In genomic region chr11:47915407-47916137, GRCh38 we compare ENCODE assay signal across 9 cellular contexts.
DNase-seq lines count a peak whose midpoint lies in the region; ATAC-seq and TF ChIP-seq lines count a peak whose summit lies in the region.
"Had no signal": no experiment of that assay in that cellular context is flagged by ENCODE, and none has a peak within 500 bp of the region (broad histone marks: within the 10 kb centered on the region; RNA-seq: fewer than 3 reads in every experiment).

No MANE protein-coding gene starts in this region.

- peaks cover 58% of the 10 kb centered on the region for H3K4me1 Mint-ChIP-seq in activated CD4-positive, alpha-beta memory T cell treated with anti-CD3 and anti-CD28 coated beads for 36 hours (ENCODE audit: low read depth)
- H3K4me1 Mint-ChIP-seq in activated T-cell treated with anti-CD3 and anti-CD28 coated beads, Interleukin-2, amount 50 U/mL, for 24 hours (ENCODE audit: low read depth): peaks cover 38% of the 10 kb centered on the region

- no peak overlapping the region for H3K18ac ChIP-seq in mesendoderm (ENCODE audit: low read length)

- H3K4me3 ChIP-seq in left ventricle myocardium inferior (no peak overlapping the region), mesendoderm (ENCODE audit: low read length) (no peak overlapping the region)

- no peak overlapping the region for H3K27ac Mint-ChIP-seq in activated CD4-positive, alpha-beta memory T cell treated with anti-CD3 and anti-CD28 coated beads for 36 hours
- no peak overlapping the region for H3K27ac Mint-ChIP-seq in activated T-cell treated with anti-CD3 and anti-CD28 coated beads, Interleukin-2, amount 50 U/mL, for 24 hours

- no peak overlapping the region for H2BK15ac ChIP-seq in mesendoderm (replicated peaks; ENCODE audit: low read depth)

- no peak overlapping the region for H3K23ac ChIP-seq in mesendoderm (ENCODE audit: low read length)

- H3K27me3 Mint-ChIP-seq in activated CD4-positive, alpha-beta memory T cell treated with anti-CD3 and anti-CD28 coated beads for 36 hours: no peaks in the 10 kb centered on the region
- no peaks in the 10 kb centered on the region for H3K27me3 Mint-ChIP-seq in activated T-cell treated with anti-CD3 and anti-CD28 coated beads, Interleukin-2, amount 50 U/mL, for 24 hours

- H3K27ac ChIP-seq in left ventricle myocardium inferior (replicated peaks) (peak overlapping the region; percentile 69), mesendoderm (ENCODE audit: low read depth, low read length) (peak overlapping the region; percentile 29)

- no peaks in the 10 kb centered on the region for H3K36me3 Mint-ChIP-seq in activated CD4-positive, alpha-beta memory T cell treated with anti-CD3 and anti-CD28 coated beads for 36 hours
- no peaks in the 10 kb centered on the region for H3K36me3 Mint-ChIP-seq in activated T-cell treated with anti-CD3 and anti-CD28 coated beads, Interleukin-2, amount 50 U/mL, for 24 hours (ENCODE audit: low read depth)

- no peak overlapping the region for H3K4me3 Mint-ChIP-seq in activated CD4-positive, alpha-beta memory T cell treated with anti-CD3 and anti-CD28 coated beads for 36 hours
- H3K4me3 Mint-ChIP-seq in activated T-cell treated with anti-CD3 and anti-CD28 coated beads, Interleukin-2, amount 50 U/mL, for 24 hours: no peak overlapping the region

- no peak overlapping the region for H4K5ac ChIP-seq in mesendoderm (ENCODE audit: low read length)

- H3K4me2 ChIP-seq in mesendoderm (ENCODE audit: low read length): no peak overlapping the region

- H3K9me3 ChIP-seq in left ventricle myocardium inferior (replicated peaks): no peaks in the 10 kb centered on the region

- H3K79me1 ChIP-seq in mesendoderm (ENCODE audit: low read length): no peaks in the 10 kb centered on the region

- POLR2A ChIA-PET in activated CD4-positive, alpha-beta memory T cell treated with anti-CD3 and anti-CD28 coated beads for 36 hours (lab: Charles Lee): no interaction called here

- no peaks in the 10 kb centered on the region for H3K79me2 ChIP-seq in mesendoderm (ENCODE audit: control insufficient read depth, insufficient read depth, low read length)

- ATAC-seq in left ventricle myocardium superior (no peak), GM19324 (IDR thresholded peaks at IDR 0.05; ENCODE audit: low FRiP score, unreplicated experiment) (no peak)

- H3K9ac ChIP-seq in mesendoderm (ENCODE audit: low read length): no peak overlapping the region

- no peak overlapping the region for H3K4ac ChIP-seq in mesendoderm (ENCODE audit: low read depth, low read length)

- intact Hi-C loops in left ventricle myocardium inferior (cut with micrococcal nuclease) (no loop called here), left ventricle myocardium superior (cut with micrococcal nuclease) (no loop called here)
- intact Hi-C loops in activated CD4-positive, alpha-beta memory T cell treated with anti-CD3 and anti-CD28 coated beads for 36 hours (cut with micrococcal nuclease): no loop called here

- peak overlapping the region; percentile 73 for H3K56ac ChIP-seq in mesendoderm (ENCODE audit: low read length)

- TF ChIP-seq CTCF in left ventricle myocardium inferior (IDR thresholded peaks at IDR 0.05; ENCODE audit: borderline replicate concordance): no peak

- no peaks in the 10 kb centered on the region for H3K9me3 Mint-ChIP-seq in activated CD4-positive, alpha-beta memory T cell treated with anti-CD3 and anti-CD28 coated beads for 36 hours
- H3K9me3 Mint-ChIP-seq in activated T-cell treated with anti-CD3 and anti-CD28 coated beads, Interleukin-2, amount 50 U/mL, for 24 hours: no peaks in the 10 kb centered on the region

- no peaks in the 10 kb centered on the region for H3K27me3 ChIP-seq in left ventricle myocardium inferior (ENCODE audit: low read depth)
- no peaks in the 10 kb centered on the region for H3K27me3 ChIP-seq in mesendoderm (ENCODE audit: insufficient read depth, low read length, poor library complexity)

- H3K36me3 ChIP-seq in left ventricle myocardium inferior: no peaks in the 10 kb centered on the region
- H3K36me3 ChIP-seq in mesendoderm (ENCODE audit: control insufficient read depth, insufficient read depth, low read length): no peaks in the 10 kb centered on the region

- CTCF ChIA-PET in activated CD4-positive, alpha-beta memory T cell treated with anti-CD3 and anti-CD28 coated beads for 36 hours (lab: Charles Lee): no interaction called here

- H2AK5ac ChIP-seq in mesendoderm (ENCODE audit: low read length): peak overlapping the region; percentile 84

- no peak overlapping the region for H2BK120ac ChIP-seq in mesendoderm (ENCODE audit: low read depth, low read length)

- peak overlapping the region; percentile 7 for H2BK5ac ChIP-seq in mesendoderm (ENCODE audit: low read length)

- DNase-seq in left ventricle myocardium inferior: no peak
- DNase-seq in left ventricle myocardium superior: no peak
- DNase-seq in activated CD4-positive, alpha-beta memory T cell treated with anti-CD3 and anti-CD28 coated beads for 36 hours: peak; percentile 50
- DNase-seq in mesendoderm: no peak
- no peak for DNase-seq in SIG-M5 (lab: John Stamatoyannopoulos, UW)
- DNase-seq in activated T-cell treated with anti-CD3 and anti-CD28 coated beads, Interleukin-2, amount 50 U/mL, for 24 hours: no peak
- no peak for DNase-seq in D341Med (ENCODE audit: low spot score)
- DNase-seq: AML-193 had no signal

- H4K8ac ChIP-seq in mesendoderm (ENCODE audit: low read depth, low read length): no peak overlapping the region

- WGBS in mesendoderm (ENCODE audit: extremely low coverage, insufficient coverage, low lambda C conversion rate): no CpG with 5 or more reads among the region's 8 CpGs

- H3K4me1 ChIP-seq in left ventricle myocardium inferior (peaks cover 33% of the 10 kb centered on the region), mesendoderm (ENCODE audit: control insufficient read depth, low read depth, low read length) (peaks cover 8% of the 10 kb centered on the region)
